Comparison of ENCODE assay signal across 14 cellular contexts in genomic region chr4:92091335-92091734, GRCh38.
DNase-seq lines count a peak whose midpoint lies in the region; ATAC-seq and TF ChIP-seq lines count a peak whose summit lies in the region.
"Had no signal": no experiment of that assay in that cellular context is flagged by ENCODE, and none has a peak within 500 bp of the region (broad histone marks: within the 10 kb centered on the region; RNA-seq: fewer than 3 reads in every experiment).

No MANE protein-coding gene starts in this region.

- H3K79me2 ChIP-seq in neural progenitor cell (ENCODE audit: low read depth): no peaks in the 10 kb centered on the region

- CTCF ChIA-PET in activated naive CD4-positive, alpha-beta T cell treated with anti-CD3 and anti-CD28 coated beads for 36 hours (lab: Charles Lee): no interaction called here

- H3K36me3 ChIP-seq in WERI-Rb-1 (no peaks in the 10 kb centered on the region), neural progenitor cell (no peaks in the 10 kb centered on the region)
- H3K36me3 ChIP-seq: right atrium auricular region, SJSA1 had no signal

- no peaks in the 10 kb centered on the region for H3K4me1 ChIP-seq in neural progenitor cell
- H3K4me1 ChIP-seq: right atrium auricular region, SJSA1 had no signal

- H2AFZ ChIP-seq in neural progenitor cell (replicated peaks): peak overlapping the region; percentile 53

- H3K36me3 Mint-ChIP-seq in neural progenitor cell: no peaks in the 10 kb centered on the region
- H3K36me3 Mint-ChIP-seq in activated naive CD4-positive, alpha-beta T cell treated with anti-CD3 and anti-CD28 coated beads for 36 hours (ENCODE audit: low read depth): no peaks in the 10 kb centered on the region

- H3K9me3 Mint-ChIP-seq in neural progenitor cell: no peaks in the 10 kb centered on the region
- peaks cover 8% of the 10 kb centered on the region for H3K9me3 Mint-ChIP-seq in activated naive CD4-positive, alpha-beta T cell treated with anti-CD3 and anti-CD28 coated beads for 36 hours
- H3K9me3 Mint-ChIP-seq: activated CD4-positive, alpha-beta T cell treated with anti-CD3 and anti-CD28 coated beads, Interleukin-2, amount 10 ng/mL, durations not matched to agents 24 days and 14 days had no signal

- DNase-seq in NCI-H1092 treated with DMSO at 0.1 percent for 48 hours (lab: John Stamatoyannopoulos, UW): peak; percentile 31
- DNase-seq in NCI-H1092 (lab: John Stamatoyannopoulos, UW): no peak
- DNase-seq in WERI-Rb-1: peak; percentile 40
- peak; percentile 9 for DNase-seq in neural progenitor cell (ENCODE audit: low spot score)
- DNase-seq in SKM-1 treated with dmso at 0.1 percent for 144 hours (lab: John Stamatoyannopoulos, UW; ENCODE audit: unreplicated experiment): no peak
- DNase-seq in activated naive CD4-positive, alpha-beta T cell treated with anti-CD3 and anti-CD28 coated beads for 36 hours: no peak
- DNase-seq: activated CD4-positive, alpha-beta T cell treated with anti-CD3 and anti-CD28 coated beads, Interleukin-2, amount 10 ng/mL, durations not matched to agents 24 days and 14 days; activated gamma-delta T cell; DND-41; NCI-H446 treated with DMSO at 0.1 percent for 48 hours had no signal

- no peak overlapping the region for H3K9ac ChIP-seq in neural progenitor cell

- TF ChIP-seq CTCF in LNCAP (IDR thresholded peaks at IDR 0.05): peak; percentile 60
- TF ChIP-seq CTCF in WERI-Rb-1 (IDR thresholded peaks at IDR 0.05; ENCODE audit: low read depth, low read length): peak; percentile 36
- peak; percentile 54 for TF ChIP-seq CTCF in neural progenitor cell (IDR thresholded peaks at IDR 0.05)

- H3K27me3 ChIP-seq in WERI-Rb-1 (ENCODE audit: insufficient read depth, low read depth, severe bottlenecking): no peaks in the 10 kb centered on the region
- H3K27me3 ChIP-seq in neural progenitor cell: no peaks in the 10 kb centered on the region
- H3K27me3 ChIP-seq: right atrium auricular region, SJSA1 had no signal

- no peaks in the 10 kb centered on the region for H3F3A ChIP-seq in neural progenitor cell (ENCODE audit: low read depth)

- H3K4me2 ChIP-seq in neural progenitor cell: no peak overlapping the region

- H3K4me3 ChIP-seq in WERI-Rb-1 (ENCODE audit: low read depth, low read length) (no peak overlapping the region), neural progenitor cell (no peak overlapping the region)
- H3K4me3 ChIP-seq: right atrium auricular region, SJSA1 had no signal

- intact Hi-C loops in activated naive CD4-positive, alpha-beta T cell treated with anti-CD3 and anti-CD28 coated beads for 36 hours (cut with micrococcal nuclease): no loop called here

- no peak overlapping the region for H3K4me3 Mint-ChIP-seq in neural progenitor cell
- no peak overlapping the region for H3K4me3 Mint-ChIP-seq in activated naive CD4-positive, alpha-beta T cell treated with anti-CD3 and anti-CD28 coated beads for 36 hours
- H3K4me3 Mint-ChIP-seq: activated CD4-positive, alpha-beta T cell treated with anti-CD3 and anti-CD28 coated beads, Interleukin-2, amount 10 ng/mL, durations not matched to agents 24 days and 14 days had no signal

- H3K27ac ChIP-seq in WERI-Rb-1 (no peak overlapping the region), neural progenitor cell (no peak overlapping the region)
- H3K27ac ChIP-seq: right atrium auricular region, SJSA1 had no signal

- H3K4me1 Mint-ChIP-seq in neural progenitor cell: no peaks in the 10 kb centered on the region
- H3K4me1 Mint-ChIP-seq in activated naive CD4-positive, alpha-beta T cell treated with anti-CD3 and anti-CD28 coated beads for 36 hours (ENCODE audit: low read depth): no peaks in the 10 kb centered on the region
- H3K4me1 Mint-ChIP-seq: activated CD4-positive, alpha-beta T cell treated with anti-CD3 and anti-CD28 coated beads, Interleukin-2, amount 10 ng/mL, durations not matched to agents 24 days and 14 days had no signal

- H3K27ac Mint-ChIP-seq in neural progenitor cell: no peak overlapping the region
- no peak overlapping the region for H3K27ac Mint-ChIP-seq in activated naive CD4-positive, alpha-beta T cell treated with anti-CD3 and anti-CD28 coated beads for 36 hours
- H3K27ac Mint-ChIP-seq: activated CD4-positive, alpha-beta T cell treated with anti-CD3 and anti-CD28 coated beads, Interleukin-2, amount 10 ng/mL, durations not matched to agents 24 days and 14 days had no signal

- H3K9me3 ChIP-seq in WERI-Rb-1 (ENCODE audit: severe bottlenecking) (no peaks in the 10 kb centered on the region), neural progenitor cell (ENCODE audit: low read depth) (no peaks in the 10 kb centered on the region)
- H3K9me3 ChIP-seq: right atrium auricular region, SJSA1 had no signal

- peaks cover 4% of the 10 kb centered on the region for H3K27me3 Mint-ChIP-seq in neural progenitor cell (ENCODE audit: insufficient read depth, low read depth)
- H3K27me3 Mint-ChIP-seq in activated naive CD4-positive, alpha-beta T cell treated with anti-CD3 and anti-CD28 coated beads for 36 hours (ENCODE audit: low read depth): no peaks in the 10 kb centered on the region
- H3K27me3 Mint-ChIP-seq: activated CD4-positive, alpha-beta T cell treated with anti-CD3 and anti-CD28 coated beads, Interleukin-2, amount 10 ng/mL, durations not matched to agents 24 days and 14 days had no signal

- ATAC-seq in GM21619 (IDR thresholded peaks at IDR 0.05; ENCODE audit: unreplicated experiment): no peak

- H4K20me1 ChIP-seq in neural progenitor cell (ENCODE audit: low read depth): no peaks in the 10 kb centered on the region

Comparison
In these comparisons a context has a peak if more than half of its experiments do, and no peak if none do; other contexts are left out.
1. DNase-seq: peak in NCI-H1092 treated with DMSO at 0.1 percent for 48 hours (single experiment), WERI-Rb-1 (single experiment) and neural progenitor cell (single experiment); none in NCI-H1092 (single experiment), SKM-1 treated with dmso at 0.1 percent for 144 hours (single experiment) and activated naive CD4-positive, alpha-beta T cell treated with anti-CD3 and anti-CD28 coated beads for 36 hours (single experiment).
2. Peak in every context shown above with its lines, with median percentiles within 50 percentile points of each other: CTCF ChIP-seq.